In the genomic region with DNA sequence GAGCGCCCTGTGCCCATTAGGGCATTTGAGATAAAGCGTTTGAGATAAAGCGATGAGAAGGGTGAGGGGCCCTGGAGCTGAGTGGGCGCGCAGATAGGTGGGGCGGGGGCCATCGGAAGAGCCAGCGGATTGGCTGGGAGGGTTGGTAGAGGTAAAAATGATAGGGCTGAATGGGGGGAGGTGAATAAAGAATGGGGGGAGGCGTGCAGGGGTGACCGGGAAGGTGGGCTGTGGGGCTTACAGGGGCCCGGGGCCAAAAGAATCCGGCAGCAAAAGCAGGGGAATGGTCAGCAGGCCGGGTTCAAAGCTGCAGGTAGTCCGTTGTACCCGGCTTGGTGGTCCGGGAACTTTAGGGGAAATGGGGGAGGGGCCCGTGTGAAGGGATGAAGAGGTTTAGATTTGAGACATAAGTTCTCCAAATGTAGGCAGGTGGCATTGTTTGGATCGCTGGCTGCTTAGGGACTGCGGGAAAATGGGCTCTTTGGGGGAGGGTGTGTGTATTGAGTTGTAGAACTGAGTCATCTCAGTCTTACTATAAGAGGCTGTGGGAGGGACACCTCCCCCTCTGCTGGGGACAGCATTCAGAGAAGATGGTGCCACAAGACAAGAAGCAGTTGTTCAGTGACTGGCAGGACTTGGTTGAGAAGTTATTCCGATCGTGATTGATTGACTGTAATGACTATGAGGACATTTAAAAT, we compare ENCODE assay signal across 8 cellular contexts. TPM values are rescaled to one million over a fixed set of nuclear protein-coding genes. Genes with fewer than 3 reads are reported as not detected.
DNase-seq lines count a peak whose midpoint lies in the region; ATAC-seq, FAIRE-seq and TF ChIP-seq lines count a peak whose summit lies in the region.

No MANE protein-coding gene starts in this region.

- peak overlapping the region; percentile 75 for H3K4me2 ChIP-seq in K562 (ENCODE audit: insufficient read depth, low read length)

- H2AFZ ChIP-seq in K562 (ENCODE audit: low read depth, low read length): peak overlapping the region; percentile 84

- H3K27me3 ChIP-seq in HUES64 (ENCODE audit: insufficient read depth, low read length) (no peaks in the 10 kb centered on the region), K562 (ENCODE audit: control insufficient read depth in 2 of 2, insufficient read depth in 2 of 2, low read length in 2 of 2) (no peaks in the 10 kb centered on the region), layer of hippocampus (ENCODE audit: control insufficient read depth, insufficient read depth, low read length) (no peaks in the 10 kb centered on the region)

- no peak for TF ChIP-seq CTCF in C4-2B (conservative IDR thresholded peaks at IDR 0.05)
- no peak for TF ChIP-seq CTCF in K562 (IDR thresholded peaks at IDR 0.05 in 2 of 3, conservative IDR thresholded peaks at IDR 0.05 in 1 of 3; ENCODE audit: insufficient read depth in 2 of 3, low read depth in 1 of 3, low read length in 3 of 3)

- peak; percentile 39 for DNase-seq in T-helper 9 cell
- DNase-seq in K562 (ENCODE audit: extremely low read depth in 1 of 4, low spot score in 3 of 4): peak; percentile 61 to 85 (median 70)
- peak; percentile 45 to 53 for DNase-seq in stimulated activated CD4-positive, alpha-beta T cell treated with anti-CD3 and anti-CD28 coated beads, Interleukin-2, amount 100 ng/mL, for 48 hours

- intact Hi-C loops in K562 (cut with micrococcal nuclease): loop anchor here (5.0 kb wide), 1 partner anchor 79 kb away; a partner anchor contains a TSS

- CTCF ChIA-PET in K562 (lab: Yijun Ruan, JAX; ENCODE audit: low intra/inter-chr PET ratio): interaction anchor here (0.6 kb wide), 1 partner anchor 63 kb away, joined by 3 read pairs; no protein-coding TSS in a partner anchor

- peak; percentile 66 for FAIRE-seq in K562 (lab: Jason Lieb, UNC)

- no peaks in the 10 kb centered on the region for H3K9me3 ChIP-seq in HUES64 (ENCODE audit: insufficient read depth, low read depth, low read length)
- no peaks in the 10 kb centered on the region for H3K9me3 ChIP-seq in K562 (replicated peaks; ENCODE audit: control insufficient read depth, insufficient read depth, low read depth, low read length)

- BruUV-seq in K562 (replicated peaks; lab: Mats Ljungman, UMichigan): no TSS peak

- H3K4me3 ChIP-seq in HUES64 (ENCODE audit: low read length) (peak overlapping the region; percentile 96), K562 (peak overlapping the region; percentile 92)

- H3K27ac ChIP-seq in C4-2B (peak overlapping the region; percentile 90), HUES64 (ENCODE audit: low read depth, low read length) (peak overlapping the region; percentile 97), K562 (ENCODE audit: extremely low read depth, low read depth, low read length) (peak overlapping the region; percentile 82), layer of hippocampus (ENCODE audit: low read depth, low read length) (peak overlapping the region; percentile 83)

- TF ChIP-seq EP300 in K562 (IDR thresholded peaks at IDR 0.05; ENCODE audit: low read length): peak; percentile 70

- peak overlapping the region; percentile 96 for H3K9ac ChIP-seq in HUES64 (ENCODE audit: low read depth, low read length)
- H3K9ac ChIP-seq in K562 (ENCODE audit: insufficient read depth in 1 of 2, low read depth in 2 of 2, low read length in 2 of 2): peak overlapping the region; percentile 73 to 93

- peaks cover 26% of the 10 kb centered on the region for H3K36me3 ChIP-seq in HUES64 (ENCODE audit: insufficient read depth, low read length)
- H3K36me3 ChIP-seq in K562 (ENCODE audit: control insufficient read depth, insufficient read depth, low read length): peaks cover 11% of the 10 kb centered on the region; the same call in 1 of the 3 replicates

- H3K4me1 ChIP-seq in HUES64 (ENCODE audit: insufficient read depth, low read length) (peaks cover 27% of the 10 kb centered on the region), K562 (replicated peaks in 1 of 2; ENCODE audit: control insufficient read depth in 2 of 2, insufficient read depth in 2 of 2, low read length in 2 of 2) (peaks cover 22 to 27% of the 10 kb centered on the region in 2 experiments)

- in situ Hi-C loops in K562 (cut with MboI): no loop called here

- H4K20me1 ChIP-seq in K562 (replicated peaks; ENCODE audit: control insufficient read depth, insufficient read depth, low read length): peaks cover 33% of the 10 kb centered on the region

- TF ChIP-seq POLR2A in K562 (conservative IDR thresholded peaks at IDR 0.05): no peak

- 0 out of 4 replicates have a peak, but pooled peaks of 1 of the 2 experiments have one; percentile 11 for TF ChIP-seq RAD21 in K562 (CRISPR knock-in tag; conservative IDR thresholded peaks at IDR 0.05 in 1 of 2, IDR thresholded peaks at IDR 0.05 in 1 of 2)

- H3K9me1 ChIP-seq in K562 (ENCODE audit: control insufficient read depth, insufficient read depth, low read length): no peaks in the 10 kb centered on the region

- ATAC-seq in GM19395 (IDR thresholded peaks at IDR 0.05; ENCODE audit: unreplicated experiment): peak; percentile 55
- peak; percentile 69 for ATAC-seq in K562
- ATAC-seq in GM21515 (IDR thresholded peaks at IDR 0.05; ENCODE audit: unreplicated experiment): no peak

- POLR2A ChIA-PET in K562 (lab: Yijun Ruan, JAX): interaction anchor here (0.6 to 1.5 kb wide), 11 partner anchors 9 to 1250 kb away, joined by 3 to 6 read pairs (median 4); a partner anchor contains a TSS

- peaks cover 33% of the 10 kb centered on the region for H3K79me2 ChIP-seq in K562 (ENCODE audit: control insufficient read depth, insufficient read depth, low read length)

- WGBS in HUES64: under 1% methylated on average over 21 of the region's 21 CpGs
- WGBS in K562 (ENCODE audit: insufficient coverage, low coverage, missing lambda C conversion rate): under 1% methylated on average over 19 of the region's 21 CpGs

TF ChIP-seq in K562, 482 proteins besides CTCF, POLR2A, EP300 and RAD21 (continues in another document):
- TF ChIP-seq, protein P1, sequence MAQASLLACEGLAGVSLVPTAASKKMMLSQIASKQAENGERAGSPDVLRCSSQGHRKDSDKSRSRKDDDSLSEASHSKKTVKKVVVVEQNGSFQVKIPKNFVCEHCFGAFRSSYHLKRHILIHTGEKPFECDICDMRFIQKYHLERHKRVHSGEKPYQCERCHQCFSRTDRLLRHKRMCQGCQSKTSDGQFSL (CRISPR knock-in tag; IDR thresholded peaks at IDR 0.05): no peak
- TF ChIP-seq, protein P1 (tag; IDR thresholded peaks at IDR 0.05): no peak
- TF ChIP-seq SOX6 (IDR thresholded peaks at IDR 0.05) (0 out of 2 replicates have a peak, but pooled peaks have one; percentile 18), ZNF184 (CRISPR knock-in tag; IDR thresholded peaks at IDR 0.05) (no peak), NFIC (IDR thresholded peaks at IDR 0.05) (peak; percentile 55), CCAR2 (IDR thresholded peaks at IDR 0.05; ENCODE audit: low read depth, low read length) (no peak)
- TF ChIP-seq, protein P2, sequence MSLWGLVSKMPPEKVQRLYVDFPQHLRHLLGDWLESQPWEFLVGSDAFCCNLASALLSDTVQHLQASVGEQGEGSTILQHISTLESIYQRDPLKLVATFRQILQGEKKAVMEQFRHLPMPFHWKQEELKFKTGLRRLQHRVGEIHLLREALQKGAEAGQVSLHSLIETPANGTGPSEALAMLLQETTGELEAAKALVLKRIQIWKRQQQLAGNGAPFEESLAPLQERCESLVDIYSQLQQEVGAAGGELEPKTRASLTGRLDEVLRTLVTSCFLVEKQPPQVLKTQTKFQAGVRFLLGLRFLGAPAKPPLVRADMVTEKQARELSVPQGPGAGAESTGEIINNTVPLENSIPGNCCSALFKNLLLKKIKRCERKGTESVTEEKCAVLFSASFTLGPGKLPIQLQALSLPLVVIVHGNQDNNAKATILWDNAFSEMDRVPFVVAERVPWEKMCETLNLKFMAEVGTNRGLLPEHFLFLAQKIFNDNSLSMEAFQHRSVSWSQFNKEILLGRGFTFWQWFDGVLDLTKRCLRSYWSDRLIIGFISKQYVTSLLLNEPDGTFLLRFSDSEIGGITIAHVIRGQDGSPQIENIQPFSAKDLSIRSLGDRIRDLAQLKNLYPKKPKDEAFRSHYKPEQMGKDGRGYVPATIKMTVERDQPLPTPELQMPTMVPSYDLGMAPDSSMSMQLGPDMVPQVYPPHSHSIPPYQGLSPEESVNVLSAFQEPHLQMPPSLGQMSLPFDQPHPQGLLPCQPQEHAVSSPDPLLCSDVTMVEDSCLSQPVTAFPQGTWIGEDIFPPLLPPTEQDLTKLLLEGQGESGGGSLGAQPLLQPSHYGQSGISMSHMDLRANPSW (CRISPR knock-in tag; IDR thresholded peaks at IDR 0.05): no peak

RNA-seq across cellular contexts. Expression of a gene that starts 0.6 kb away (rescaled TPM):
- 85.6 TPM for polyA plus RNA-seq in HUES64 (2013, experiment 1 of 2)
- 88.1 TPM for polyA plus RNA-seq in HUES64 (2013, experiment 2 of 2)
- total RNA-seq in K562 (2011; cell fraction: chromatin; rRNA removed; ENCODE audit: low replicate concordance): 31.5 and 48.3 TPM in 2 replicates
- total RNA-seq in K562 (2011; cell fraction: nucleolus; rRNA removed): 22.4 and 26.3 TPM in 2 replicates
- 29.0 and 39.5 TPM in 2 replicates for total RNA-seq in K562 (2011; cell fraction: nucleoplasm; rRNA removed)
- total RNA-seq in K562 (2014; rRNA removed) (7.1 and 10.9 TPM in 2 replicates), K562 (2014; rRNA removed; fragmentation: Illumina TruSeq; extraction: Trizol) (4.4 and 4.8 TPM in 2 replicates), K562 (2015; rRNA removed; fragmentation: Illumina TruSeq; extraction: Trizol) (6.0 and 6.1 TPM in 2 replicates), K562 (2021) (14.8 and 15.0 TPM in 2 replicates)
- polyA plus RNA-seq in K562 (2011; rRNA removed) (11.8 and 16.4 TPM in 2 replicates), K562 (2014; fragmentation: Illumina TruSeq; extraction: Trizol) (12.4 and 14.8 TPM in 2 replicates), K562 (2014; fragmentation: Nextera tagmentation; extraction: Ambion mirVana) (under 1 TPM; 0.32 to 0.74 TPM), K562 (2014; rRNA removed) (14.1 and 15.1 TPM in 2 replicates)
- polyA plus RNA-seq in K562 (2011; cell fraction: cytosol; rRNA removed): 14.6 and 18.3 TPM in 2 replicates
- polyA plus RNA-seq in K562 (2011; cell fraction: nucleus; rRNA removed): 19.7 and 26.1 TPM in 2 replicates
- 11.3 and 18.8 TPM in 2 replicates for polyA plus RNA-seq in K562 (2012)
- polyA minus RNA-seq in K562 (2011; rRNA and poly(A)+ RNA removed): 10.7 and 11.3 TPM in 2 replicates
- polyA minus RNA-seq in K562 (2011; cell fraction: cytosol; rRNA and poly(A)+ RNA removed): 11.5 and 11.8 TPM in 2 replicates
- 10.5 and 11.4 TPM in 2 replicates for polyA minus RNA-seq in K562 (2011; cell fraction: nucleus; rRNA and poly(A)+ RNA removed)
